In genomic region chr17:64020068-64020766, GRCh38 we compare ENCODE assay signal across 8 cellular contexts. TPM values are rescaled to one million over a fixed set of nuclear protein-coding genes. Genes with fewer than 3 reads are reported as not detected.
DNase-seq lines count a peak whose midpoint lies in the region; ATAC-seq and TF ChIP-seq lines count a peak whose summit lies in the region.

Gene ICAM2, minus strand, starts transcription at chr17:64020633. Its CDS starts 13,942 bp downstream, at chr17:64006691.

- peak within 1 kb of the TSS; percentile 26 to 60 for H3K4me3 ChIP-seq in ascending aorta
- H3K4me3 ChIP-seq in lower lobe of right lung, result peak within 1 kb of the TSS; percentile 64

- DNase-seq in T-helper 2 cell, result peak; percentile 68 to 99 (median 90)
- DNase-seq in ascending aorta (ENCODE audit: low spot score in 2 of 2), result peak in 1 of 2 donors; percentile 77
- DNase-seq in lower lobe of right lung, result peak; percentile 81
- DNase-seq in stimulated activated CD8-positive, alpha-beta memory T cell treated with anti-CD3 and anti-CD28 coated beads, Interleukin-2, amount 100 ng/mL, for 1 hour (ENCODE audit: low read depth in 2 of 2), result peak; percentile 78 to 79
- DNase-seq in NCI-H526 (lab: John Stamatoyannopoulos, UW), result no peak
- no peak for DNase-seq in DMS79 treated with DMSO at 0.1 percent for 48 hours (lab: John Stamatoyannopoulos, UW)

- H3K27me3 ChIP-seq in ascending aorta (no peaks in the 10 kb centered on the region), lower lobe of right lung (ENCODE audit: low read depth) (no peaks in the 10 kb centered on the region)

- H3K9me3 ChIP-seq in ascending aorta (no peaks in the 10 kb centered on the region), lower lobe of right lung (no peaks in the 10 kb centered on the region)

- H3K36me3 ChIP-seq in ascending aorta (no peaks in the 10 kb centered on the region), lower lobe of right lung (no peaks in the 10 kb centered on the region)

- H3K4me1 ChIP-seq in ascending aorta, result no peaks in the 10 kb centered on the region
- peaks cover 52% of the 10 kb centered on the region for H3K4me1 ChIP-seq in lower lobe of right lung

- TF ChIP-seq CTCF in ascending aorta (IDR thresholded peaks at IDR 0.05), result no peak
- no peak for TF ChIP-seq CTCF in lower lobe of right lung (IDR thresholded peaks at IDR 0.05)

- intact Hi-C loops in ascending aorta (cut with DNase I), result loop anchor here (10.0 kb wide), 1 partner anchor 265 kb away; no protein-coding TSS in a partner anchor
- intact Hi-C loops in lower lobe of right lung (cut with DNase I), result loop anchor here (10.0 kb wide), 1 partner anchor 115 kb away; the partner anchor contains the start of gene ERN1

- peak; percentile 69 for ATAC-seq in GM19025 (IDR thresholded peaks at IDR 0.05; ENCODE audit: low read depth, unreplicated experiment)
- peak; percentile 51 for ATAC-seq in HG03103 (IDR thresholded peaks at IDR 0.05; ENCODE audit: low read depth, unreplicated experiment)
- ATAC-seq in lower lobe of right lung, result peak; percentile 78 to 91

- peak within 1 kb of the TSS; percentile 50 to 56 for H3K27ac ChIP-seq in ascending aorta
- H3K27ac ChIP-seq in lower lobe of right lung, result peak within 1 kb of the TSS; percentile 84

RNA-seq across cellular contexts. Expression of gene ICAM2, which starts in this region (rescaled TPM):
- total RNA-seq in ascending aorta (212 TPM), lower lobe of right lung (69.2 TPM)

Comparison
In these comparisons a context has a peak if more than half of its experiments do, and no peak if none do; other contexts are left out.
1. DNase-seq: peak in T-helper 2 cell (5 of 5), lower lobe of right lung (single experiment) and stimulated activated CD8-positive, alpha-beta memory T cell treated with anti-CD3 and anti-CD28 coated beads, Interleukin-2, amount 100 ng/mL, for 1 hour (2 of 2); none in NCI-H526 (0 of 2) and DMS79 treated with DMSO at 0.1 percent for 48 hours (single experiment).
2. Peak in every context shown above with its lines, with median percentiles within 50 percentile points of each other: ATAC-seq.